Comparison of ENCODE assay signal across 8 cellular contexts in the genomic region with DNA sequence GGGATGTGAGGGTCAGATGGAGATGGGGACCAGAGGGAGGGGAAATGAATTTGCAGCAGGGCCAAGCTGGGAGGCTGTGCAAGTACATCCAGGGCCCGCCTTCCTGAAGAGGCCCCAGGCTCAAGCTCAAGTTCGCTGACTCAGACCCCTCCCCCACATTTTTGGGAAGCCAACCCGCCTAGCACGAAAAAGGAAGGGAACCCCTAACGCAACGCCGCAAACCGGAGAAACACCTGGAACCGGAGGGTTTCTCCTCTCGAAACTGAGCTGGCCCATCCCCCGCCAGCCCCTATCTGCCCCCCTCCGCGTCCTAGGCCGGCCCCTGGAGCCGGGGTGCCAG. TPM values are rescaled to one million over a fixed set of nuclear protein-coding genes. Genes with fewer than 3 reads are reported as not detected.
DNase-seq lines count a peak whose midpoint lies in the region; ATAC-seq and TF ChIP-seq lines count a peak whose summit lies in the region.

No MANE protein-coding gene starts in this region.

- BruUV-seq in Panc1 (replicated peaks; lab: Mats Ljungman, UMichigan): no TSS peak

- no peak overlapping the region for H3K4me3 Mint-ChIP-seq in activated naive CD4-positive, alpha-beta T cell treated with anti-CD3 and anti-CD28 coated beads for 36 hours
- H3K4me3 Mint-ChIP-seq in activated naive CD4-positive, alpha-beta T cell treated with anti-CD3 and anti-CD28 coated beads, Interleukin-2, amount 10 ng/mL, durations not matched to agents 7 days and 5 days: no peak overlapping the region

- DNase-seq in activated naive CD4-positive, alpha-beta T cell treated with anti-CD3 and anti-CD28 coated beads for 36 hours: peak; percentile 36
- DNase-seq in activated naive CD4-positive, alpha-beta T cell treated with anti-CD3 and anti-CD28 coated beads, Interleukin-2, amount 10 ng/mL, durations not matched to agents 7 days and 5 days: no peak
- DNase-seq in Panc1 (ENCODE audit: low read depth, low spot score) (no peak), head of caudate nucleus (peak in 32 of 42 donors; percentile 5 to 59 (median 28)), thoracic aorta (ENCODE audit: low spot score) (no peak), body of pancreas (no peak), CD1c-positive myeloid dendritic cell (ENCODE audit: extremely low spot score) (no peak)
- no peak for DNase-seq in stimulated activated CD4-positive, alpha-beta T cell treated with anti-CD3 and anti-CD28 coated beads, Interleukin-12 subunit alpha, Interleukin-12 subunit beta, amount 100 ng/mL, for 4 hours

- H3K4me1 ChIP-seq in Panc1 (ENCODE audit: control insufficient read depth, insufficient read depth, low read length) (no peaks in the 10 kb centered on the region; the same call in 1 of the 2 replicates), thoracic aorta (ENCODE audit: control insufficient read depth in 1 of 2, low read depth in 2 of 2) (peaks cover 5 to 10% of the 10 kb centered on the region in 2 donors), body of pancreas (peaks cover 16% of the 10 kb centered on the region)

- no peaks in the 10 kb centered on the region for H3K4me1 Mint-ChIP-seq in activated naive CD4-positive, alpha-beta T cell treated with anti-CD3 and anti-CD28 coated beads for 36 hours (ENCODE audit: low read depth)
- H3K4me1 Mint-ChIP-seq in activated naive CD4-positive, alpha-beta T cell treated with anti-CD3 and anti-CD28 coated beads, Interleukin-2, amount 10 ng/mL, durations not matched to agents 7 days and 5 days: no peaks in the 10 kb centered on the region

- CTCF ChIA-PET in activated naive CD4-positive, alpha-beta T cell treated with anti-CD3 and anti-CD28 coated beads for 36 hours (lab: Charles Lee): no interaction called here
- CTCF ChIA-PET in activated naive CD4-positive, alpha-beta T cell treated with anti-CD3 and anti-CD28 coated beads, Interleukin-2, amount 10 ng/mL, durations not matched to agents 7 days and 5 days (lab: Charles Lee): no interaction called here
- CTCF ChIA-PET in Panc1 (lab: Charles Lee): no interaction called here

- H3K27ac Mint-ChIP-seq in activated naive CD4-positive, alpha-beta T cell treated with anti-CD3 and anti-CD28 coated beads for 36 hours: no peak overlapping the region
- H3K27ac Mint-ChIP-seq in activated naive CD4-positive, alpha-beta T cell treated with anti-CD3 and anti-CD28 coated beads, Interleukin-2, amount 10 ng/mL, durations not matched to agents 7 days and 5 days: no peak overlapping the region

- POLR2A ChIA-PET in Panc1 (lab: Charles Lee): no interaction called here

- in situ Hi-C loops in Panc1 (cut with HindIII; ENCODE audit: low pct_unique_long_range_greater_than_20kb, low sequenced_read_pairs): no loop called here

- H3K27me3 Mint-ChIP-seq in activated naive CD4-positive, alpha-beta T cell treated with anti-CD3 and anti-CD28 coated beads for 36 hours (ENCODE audit: low read depth): peaks cover 21% of the 10 kb centered on the region
- peaks cover 23% of the 10 kb centered on the region for H3K27me3 Mint-ChIP-seq in activated naive CD4-positive, alpha-beta T cell treated with anti-CD3 and anti-CD28 coated beads, Interleukin-2, amount 10 ng/mL, durations not matched to agents 7 days and 5 days

- H3K27me3 ChIP-seq in Panc1 (ENCODE audit: control insufficient read depth, insufficient read depth, low read length): no peaks in the 10 kb centered on the region; the same call in 1 of the 2 replicates
- no peaks in the 10 kb centered on the region for H3K27me3 ChIP-seq in thoracic aorta (replicated peaks; ENCODE audit: insufficient read depth)
- no peaks in the 10 kb centered on the region for H3K27me3 ChIP-seq in body of pancreas

- H3K36me3 ChIP-seq in Panc1 (ENCODE audit: control insufficient read depth, insufficient read depth, low read length) (no peaks in the 10 kb centered on the region), thoracic aorta (no peaks in the 10 kb centered on the region), body of pancreas (replicated peaks in 1 of 2; ENCODE audit: insufficient read depth in 1 of 2, low read depth in 2 of 2) (no peaks in the 10 kb centered on the region)

- H3K9me3 ChIP-seq in Panc1 (ENCODE audit: control insufficient read depth, insufficient read depth, low read depth, low read length) (no peaks in the 10 kb centered on the region), thoracic aorta (no peaks in the 10 kb centered on the region), body of pancreas (no peaks in the 10 kb centered on the region)

- H3K36me3 Mint-ChIP-seq in activated naive CD4-positive, alpha-beta T cell treated with anti-CD3 and anti-CD28 coated beads for 36 hours (ENCODE audit: low read depth): no peaks in the 10 kb centered on the region
- H3K36me3 Mint-ChIP-seq in activated naive CD4-positive, alpha-beta T cell treated with anti-CD3 and anti-CD28 coated beads, Interleukin-2, amount 10 ng/mL, durations not matched to agents 7 days and 5 days: no peaks in the 10 kb centered on the region

- 0 to 2% methylated on average over 2 to 15 of the region's 15 CpGs for WGBS in body of pancreas, 2 donors

- TF ChIP-seq POLR2A in body of pancreas (IDR thresholded peaks at IDR 0.05): no peak

- H3K9me3 Mint-ChIP-seq in activated naive CD4-positive, alpha-beta T cell treated with anti-CD3 and anti-CD28 coated beads for 36 hours: no peaks in the 10 kb centered on the region
- H3K9me3 Mint-ChIP-seq in activated naive CD4-positive, alpha-beta T cell treated with anti-CD3 and anti-CD28 coated beads, Interleukin-2, amount 10 ng/mL, durations not matched to agents 7 days and 5 days: no peaks in the 10 kb centered on the region

- ATAC-seq in Panc1: no peak
- no peak for ATAC-seq in thoracic aorta (ENCODE audit: insufficient number of reproducible peaks, low FRiP score, low read depth)
- no peak for ATAC-seq in body of pancreas

- intact Hi-C loops in activated naive CD4-positive, alpha-beta T cell treated with anti-CD3 and anti-CD28 coated beads for 36 hours (cut with micrococcal nuclease): loop anchor here (1.0 kb wide), 3 partner anchors 29 to 169 kb away; partner anchors contain the start of gene RPS17
- intact Hi-C loops in Panc1 (cut with micrococcal nuclease; ENCODE audit: unreplicated experiment): no loop called here
- intact Hi-C loops in head of caudate nucleus (cut with DNase I): no loop called here
- intact Hi-C loops in body of pancreas (cut with DNase I): no loop called here

- TF ChIP-seq CTCF in Panc1 (IDR thresholded peaks at IDR 0.05): no peak
- no peak for TF ChIP-seq CTCF in thoracic aorta (IDR thresholded peaks at IDR 0.05)
- no peak for TF ChIP-seq CTCF in body of pancreas (IDR thresholded peaks at IDR 0.05)

- H3K4me3 ChIP-seq in Panc1 (ENCODE audit: low read depth in 2 of 2, low read length in 2 of 2) (peak overlapping the region; percentile 58 to 76), thoracic aorta (peak overlapping the region; percentile 76), body of pancreas (peak overlapping the region in 1 of 2 donors; percentile 85)

- H3K27ac ChIP-seq in Panc1 (ENCODE audit: low read length) (no peak overlapping the region), thoracic aorta (no peak overlapping the region), body of pancreas (peak overlapping the region in 2 of 4 donors; percentile 70 to 79)

RNA-seq across cellular contexts. Expression of gene AP3B2, which starts 0.6 kb away (rescaled TPM):
- under 1 TPM; 0.37 to 0.52 TPM for total RNA-seq in activated naive CD4-positive, alpha-beta T cell treated with anti-CD3 and anti-CD28 coated beads for 36 hours
- total RNA-seq in Panc1 (2021; ENCODE audit: unreplicated experiment): 0.95 TPM
- polyA plus RNA-seq in Panc1 (2012; ENCODE audit: insufficient read length): 1.1 TPM
- total RNA-seq in thoracic aorta: under 1 TPM in 1 of 2 donors, not detected in 1; 0.92 TPM
- total RNA-seq in body of pancreas: 1 to 10 TPM; 3.9 to 6.6 TPM

Comparison
In these comparisons a context has a peak if more than half of its experiments do, and no peak if none do; other contexts are left out.
1. DNase-seq: peak in activated naive CD4-positive, alpha-beta T cell treated with anti-CD3 and anti-CD28 coated beads for 36 hours (single experiment) and head of caudate nucleus (32 of 42); none in activated naive CD4-positive, alpha-beta T cell treated with anti-CD3 and anti-CD28 coated beads, Interleukin-2, amount 10 ng/mL, durations not matched to agents 7 days and 5 days (single experiment), Panc1 (single experiment), thoracic aorta (single experiment), body of pancreas (0 of 4), CD1c-positive myeloid dendritic cell (single experiment) and stimulated activated CD4-positive, alpha-beta T cell treated with anti-CD3 and anti-CD28 coated beads, Interleukin-12 subunit alpha, Interleukin-12 subunit beta, amount 100 ng/mL, for 4 hours (single experiment).